ENCODE assay signal across 8 cellular contexts in genomic region chr2:213316001-213316735, GRCh38. TPM values are rescaled to one million over a fixed set of nuclear protein-coding genes. Genes with fewer than 3 reads are reported as not detected.
A peak's percentile ranks its signal among the peaks of the same experiment; 100 is the strongest.
DNase-seq lines count a peak whose midpoint lies in the region; ATAC-seq, FAIRE-seq and TF ChIP-seq lines count a peak whose summit lies in the region.

No MANE protein-coding gene starts in this region.

- H3K36me3 ChIP-seq in liver (ENCODE audit: control insufficient read depth in 4 of 4, insufficient read depth in 3 of 4, low read depth in 1 of 4, low read length in 3 of 4), result peaks cover 0 to 4% (median under 1%) of the 10 kb centered on the region in 4 donors
- 0 out of 5 replicates have a peak, but pooled peaks cover 0 to 5% of the 10 kb centered on the region in 2 experiments for H3K36me3 ChIP-seq in HepG2 (replicated peaks in 1 of 2; ENCODE audit: control insufficient read depth in 1 of 2, insufficient read depth in 2 of 2, low read length in 2 of 2)
- H3K36me3 ChIP-seq in OCI-LY3 (replicated peaks; ENCODE audit: low read depth, low read length), result peaks cover 24% of the 10 kb centered on the region

- peaks cover 19% of the 10 kb centered on the region for H3K36me3 Mint-ChIP-seq in T-helper 17 cell (ENCODE audit: low read depth)

- H3K27ac ChIP-seq in liver (ENCODE audit: low read depth in 1 of 2, low read length in 2 of 2) (peak overlapping the region; percentile 17 to 38), HepG2 (ENCODE audit: extremely low read length, insufficient read depth, low read length) (no peak overlapping the region), OCI-LY3 (ENCODE audit: low read length) (0 out of 2 replicates have a peak overlapping the region, but pooled peaks have one; percentile 14)

- no peaks in the 10 kb centered on the region for H3K9me3 ChIP-seq in liver (ENCODE audit: control insufficient read depth in 4 of 4, low read length in 3 of 4)
- no peaks in the 10 kb centered on the region for H3K9me3 ChIP-seq in HepG2 (ENCODE audit: low read length)
- H3K9me3 ChIP-seq in OCI-LY3 (ENCODE audit: insufficient read depth, low read length), result no peaks in the 10 kb centered on the region
- no peaks in the 10 kb centered on the region for H3K9me3 ChIP-seq in T-helper 17 cell (ENCODE audit: control insufficient read depth, low read length, poor library complexity, severe bottlenecking)

- H3K79me2 ChIP-seq in HepG2 (ENCODE audit: insufficient read depth, low read length) (no peaks in the 10 kb centered on the region), OCI-LY3 (ENCODE audit: low read length) (no peaks in the 10 kb centered on the region)

- 44% methylated on average over 3 of the region's 3 CpGs for WGBS in liver
- WGBS in HepG2 (ENCODE audit: low lambda C conversion rate), result 89% methylated on average over 3 of the region's 3 CpGs

- CTCF ChIA-PET in HepG2 (lab: Yijun Ruan, JAX; ENCODE audit: low intra/inter-chr PET ratio, low total read pairs), result no interaction called here

- H3K4me1 Mint-ChIP-seq in T-helper 17 cell, result no peaks in the 10 kb centered on the region

- FAIRE-seq in HepG2 (lab: Jason Lieb, UNC), result no peak

- no peak overlapping the region for H3K27ac Mint-ChIP-seq in T-helper 17 cell

- no peak for TF ChIP-seq CTCF in liver (IDR thresholded peaks at IDR 0.05; ENCODE audit: low read depth, low read length, missing input control)
- no peak for TF ChIP-seq CTCF in HepG2 (CRISPR knock-in tag; IDR thresholded peaks at IDR 0.05)
- no peak for TF ChIP-seq CTCF in OCI-LY3 (IDR thresholded peaks at IDR 0.05; ENCODE audit: low read depth, low read length)
- no peak for TF ChIP-seq CTCF in fibroblast of mammary gland (conservative IDR thresholded peaks at IDR 0.05; ENCODE audit: control insufficient read depth, insufficient read depth, low read depth, low read length)
- TF ChIP-seq CTCF in GM13976 (IDR thresholded peaks at IDR 0.05; ENCODE audit: borderline replicate concordance, control extremely low read depth, extremely low read depth, insufficient read depth, missing control alignments), result no peak

- DNase-seq in HepG2 (ENCODE audit: low spot score) (no peak), fibroblast of mammary gland (ENCODE audit: low read depth) (peak; percentile 72), GM13976 (ENCODE audit: low spot score) (no peak), T-helper 17 cell (no peak), NCI-H1105 treated with DMSO at 0.1 percent for 48 hours (lab: John Stamatoyannopoulos, UW) (no peak)

- intact Hi-C loops in HepG2 (cut with micrococcal nuclease; ENCODE audit: unreplicated experiment), result no loop called here

- POLR2A ChIA-PET in HepG2 (lab: Yijun Ruan, JAX), result no interaction called here

- no TSS peak for BruUV-seq in HepG2 (replicated peaks; lab: Mats Ljungman, UMichigan)

- TF ChIP-seq RAD21 in liver (IDR thresholded peaks at IDR 0.05) (no peak), HepG2 (CRISPR knock-in tag; IDR thresholded peaks at IDR 0.05) (no peak)

- no peak overlapping the region for H3K4me2 ChIP-seq in HepG2 (ENCODE audit: low read depth, low read length)
- peak overlapping the region; percentile 56 for H3K4me2 ChIP-seq in OCI-LY3 (ENCODE audit: low read length)

- no peaks in the 10 kb centered on the region for H3K27me3 ChIP-seq in liver (ENCODE audit: control insufficient read depth in 4 of 4, insufficient read depth in 4 of 4, low read length in 3 of 4)
- no peaks in the 10 kb centered on the region for H3K27me3 ChIP-seq in HepG2 (ENCODE audit: control insufficient read depth in 1 of 2, insufficient read depth in 2 of 2, low read length in 2 of 2)
- H3K27me3 ChIP-seq in OCI-LY3 (ENCODE audit: low read depth, low read length), result no peaks in the 10 kb centered on the region

- in situ Hi-C loops in HepG2 (cut with HindIII; ENCODE audit: extremely low pct_ligation_motif_present, low pct_unique_long_range_greater_than_20kb), result no loop called here
- in situ Hi-C loops in GM13976 (cut with MboI; ENCODE audit: low sequenced_read_pairs, unreplicated experiment), result no loop called here

- ATAC-seq in HepG2 (no peak), HG03025 (IDR thresholded peaks at IDR 0.05; ENCODE audit: low FRiP score, unreplicated experiment) (no peak), T-helper 17 cell (no peak)

- H3K4me1 ChIP-seq in liver (ENCODE audit: control insufficient read depth in 4 of 4, insufficient read depth in 4 of 4, low read length in 3 of 4) (peaks cover 0 to 33% (median 22%) of the 10 kb centered on the region in 4 donors), HepG2 (ENCODE audit: insufficient read depth, low read length) (no peaks in the 10 kb centered on the region), OCI-LY3 (ENCODE audit: low read length) (peaks cover 14% of the 10 kb centered on the region)

- H3K9ac ChIP-seq in liver (ENCODE audit: low read depth in 1 of 2, low read length in 2 of 2) (no peak overlapping the region), HepG2 (ENCODE audit: insufficient read depth, low read depth, low read length) (no peak overlapping the region), OCI-LY3 (ENCODE audit: low read length) (no peak overlapping the region)

- no peak overlapping the region for H3K4me3 ChIP-seq in liver (ENCODE audit: low read depth in 1 of 3, low read length in 3 of 3)
- H3K4me3 ChIP-seq in HepG2 (replicated peaks in 1 of 3; ENCODE audit: insufficient read depth in 1 of 3, low read depth in 2 of 3, low read length in 3 of 3), result no peak overlapping the region
- H3K4me3 ChIP-seq in OCI-LY3 (ENCODE audit: low read length), result 0 out of 2 replicates have a peak overlapping the region, but pooled peaks have one; percentile 21
- no peak overlapping the region for H3K4me3 ChIP-seq in fibroblast of mammary gland (ENCODE audit: control insufficient read depth, low read depth, low read length)

- H3K27me3 Mint-ChIP-seq in T-helper 17 cell, result no peaks in the 10 kb centered on the region

- no peak for TF ChIP-seq POLR2A in HepG2 (IDR thresholded peaks at IDR 0.05; ENCODE audit: insufficient read depth in 1 of 2, low read depth in 2 of 2, low read length in 2 of 2)

- H4K20me1 ChIP-seq in HepG2 (ENCODE audit: insufficient read depth, low read length) (no peaks in the 10 kb centered on the region), OCI-LY3 (ENCODE audit: insufficient read depth, low read length) (no peaks in the 10 kb centered on the region)

- H2AFZ ChIP-seq in HepG2 (ENCODE audit: low read length) (no peak overlapping the region), OCI-LY3 (ENCODE audit: low read depth, low read length) (no peak overlapping the region)

- no peak overlapping the region for H3K4me3 Mint-ChIP-seq in T-helper 17 cell

- TF ChIP-seq EP300 in HepG2 (IDR thresholded peaks at IDR 0.05; ENCODE audit: low read depth in 2 of 2, low read length in 2 of 2), result no peak
- TF ChIP-seq EP300 in HepG2 (CRISPR knock-in tag; IDR thresholded peaks at IDR 0.05; ENCODE audit: borderline replicate concordance), result no peak

TF ChIP-seq in HepG2, 621 proteins besides CTCF, POLR2A, EP300 and RAD21 (continues in another document):
- TF ChIP-seq ZBTB1 (CRISPR knock-in tag; IDR thresholded peaks at IDR 0.05; ENCODE audit: borderline replicate concordance) (no peak), HIC2 (CRISPR knock-in tag; IDR thresholded peaks at IDR 0.05; ENCODE audit: low read depth) (no peak), ZNF274 (CRISPR knock-in tag; IDR thresholded peaks at IDR 0.05) (no peak), KMT2B (CRISPR knock-in tag; IDR thresholded peaks at IDR 0.05) (no peak)

RNA-seq across cellular contexts. Expression of gene SPAG16, which starts 31.9 kb away (rescaled TPM):
- total RNA-seq in liver, result 10 to 100 TPM; 10.8 to 12.7 TPM
- 10 to 100 TPM in 1 of 2 donors, 1 to 10 TPM in 1; 6.4 to 12.0 TPM for polyA plus RNA-seq in liver
- 22.3 and 26.5 TPM in 2 replicates for total RNA-seq in HepG2 (2016; rRNA removed; fragmentation: Illumina TruSeq; extraction: Trizol)
- total RNA-seq in HepG2 (2016; cell fraction: cytosol; rRNA removed; fragmentation: Illumina TruSeq; extraction: Trizol; ENCODE audit: low read depth), result 123 and 142 TPM in 2 replicates
- total RNA-seq in HepG2 (2016; cell fraction: insoluble cytoplasmic fraction; rRNA removed; fragmentation: Illumina TruSeq; extraction: Trizol), result 24.8 and 24.9 TPM in 2 replicates
- total RNA-seq in HepG2 (2016; cell fraction: membrane; rRNA removed; fragmentation: Illumina TruSeq; extraction: Trizol), result 41.1 and 45.7 TPM in 2 replicates
- total RNA-seq in HepG2 (2016; cell fraction: nucleus; rRNA removed; fragmentation: Illumina TruSeq; extraction: Trizol), result 21.2 and 24.6 TPM in 2 replicates
- 7.6 and 9.6 TPM in 2 replicates for polyA plus RNA-seq in HepG2 (2011; rRNA removed)
- 8.1 and 9.2 TPM in 2 replicates for polyA plus RNA-seq in HepG2 (2011; cell fraction: cytosol; rRNA removed)
- polyA plus RNA-seq in HepG2 (2011; cell fraction: nucleus; rRNA removed), result 4.7 and 6.1 TPM in 2 replicates
- 10.5 and 15.9 TPM in 2 replicates for polyA plus RNA-seq in HepG2 (2012)
- 7.2 and 9.7 TPM in 2 replicates for polyA plus RNA-seq in HepG2 (2016; cell fraction: cytosol; fragmentation: Illumina TruSeq; extraction: Trizol; ENCODE audit: low read depth)
- polyA plus RNA-seq in HepG2 (2016; cell fraction: insoluble cytoplasmic fraction; fragmentation: Illumina TruSeq; extraction: Trizol; ENCODE audit: low read depth), result 25.7 and 30.8 TPM in 2 replicates
- polyA plus RNA-seq in HepG2 (2016; cell fraction: membrane; fragmentation: Illumina TruSeq; extraction: Trizol; ENCODE audit: low read depth), result 11.7 and 12.5 TPM in 2 replicates
- 23.4 and 24.3 TPM in 2 replicates for polyA plus RNA-seq in HepG2 (2016; cell fraction: nucleus; fragmentation: Illumina TruSeq; extraction: Trizol; ENCODE audit: insufficient read depth, low read depth)
- polyA minus RNA-seq in HepG2 (2011; rRNA and poly(A)+ RNA removed; ENCODE audit: low replicate concordance), result 1.3 and 3.1 TPM in 2 replicates
- 10.3 and 11.1 TPM in 2 replicates for polyA minus RNA-seq in HepG2 (2011; cell fraction: cytosol; rRNA and poly(A)+ RNA removed)
- polyA minus RNA-seq in HepG2 (2011; cell fraction: nucleus; rRNA and poly(A)+ RNA removed), result 21.1 and 29.0 TPM in 2 replicates
- 1 to 10 TPM; 4.1 to 5.1 TPM for total RNA-seq in T-helper 17 cell
